ENCODE assay signal across 33 cellular contexts in the genomic region with DNA sequence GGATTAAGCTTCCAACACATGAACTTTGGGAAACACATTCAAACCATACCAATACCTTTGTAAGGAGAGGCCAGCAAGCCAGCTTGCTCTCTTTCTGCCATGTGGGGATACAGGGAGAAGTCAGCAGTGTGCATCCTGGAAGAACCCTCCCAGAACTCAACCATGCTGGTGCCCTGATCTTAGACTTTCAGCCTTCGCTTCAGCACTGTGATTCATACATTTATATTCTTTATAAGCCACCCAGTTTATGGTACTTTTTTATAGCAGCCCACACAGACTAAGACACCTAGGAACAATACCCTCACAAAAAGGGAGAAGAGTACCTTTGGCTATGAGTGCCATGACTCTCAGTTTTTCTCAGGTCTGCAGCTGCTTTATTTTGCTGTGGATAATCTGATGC. TPM values are rescaled to one million over a fixed set of nuclear protein-coding genes. Genes with fewer than 3 reads are reported as not detected.
"Had no signal": no experiment of that assay in that cellular context is flagged by ENCODE, and none has a peak within 500 bp of the region (broad histone marks: within the 10 kb centered on the region; RNA-seq: fewer than 3 reads in every experiment).

No MANE protein-coding gene starts in this region.

- DNase-seq: hypothalamus; immature natural killer cell; kidney; left ventricle myocardium inferior; mesendoderm; naive thymus-derived CD4-positive, alpha-beta T cell; nucleus accumbens; pancreas; posterior cingulate gyrus; retina; right cardiac atrium; stimulated activated CD4-positive, alpha-beta T cell treated with anti-CD3 and anti-CD28 coated beads, Interleukin-12 subunit alpha, Interleukin-12 subunit beta, amount 100 ng/mL, for 4 hours; stimulated activated CD4-positive, alpha-beta T cell treated with anti-CD3 and anti-CD28 coated beads, Interleukin-15, amount 100 ng/mL, for 24 hours; stimulated activated CD4-positive, alpha-beta T cell treated with anti-CD3 and anti-CD28 coated beads, Interleukin-2, amount 100 ng/mL, for 24 hours; stimulated activated CD4-positive, alpha-beta T cell treated with anti-CD3 and anti-CD28 coated beads, Interleukin-4, amount 100 ng/mL, for 1 hour; stimulated activated naive B cell treated with anti-CD40 and anti-IgM and Interleukin-4, amounts not matched to agents 10 μg/mL and 1 μg/mL and 100 μg/mL, for 72 hours; stimulated activated naive CD8-positive, alpha-beta T cell treated with anti-CD3 and anti-CD28 coated beads, Interleukin-15, Interleukin-2, amounts not matched to agents 100 U/mL and 50 U/mL, for 24 hours; stomach; tibial artery; upper lobe of left lung had no signal

- ATAC-seq: naive thymus-derived CD4-positive, alpha-beta T cell; natural killer cell treated with Interleukin-12 subunit alpha and Interleukin-12 subunit beta and Interleukin-15 and Interleukin-18, amount 100 ng/mL, for 72 hours; pancreas; sciatic nerve; stimulated activated naive B cell treated with anti-CD40 and anti-IgM and Interleukin-4, amounts not matched to agents 10 μg/mL and 1 μg/mL and 100 μg/mL, for 72 hours; stimulated activated naive CD8-positive, alpha-beta T cell treated with anti-CD3 and anti-CD28 coated beads, Interleukin-15, Interleukin-2, amounts not matched to agents 100 U/mL and 50 U/mL, for 24 hours had no signal

- H3K4me3 ChIP-seq: left ventricle myocardium inferior, lung, pancreas, prostate gland, skin epidermis, stomach, thoracic aorta, tibial artery, upper lobe of left lung, vagina had no signal

- H3K9me3 ChIP-seq: left ventricle myocardium inferior, pancreas, prostate gland, stomach, thoracic aorta, tibial artery, upper lobe of left lung, vagina had no signal

- H3K27ac ChIP-seq: left ventricle myocardium inferior, pancreas, prostate gland, skin epidermis, stomach, thoracic aorta, tibial artery, upper lobe of left lung, vagina had no signal

- H3K36me3 ChIP-seq: left ventricle myocardium inferior, pancreas, prostate gland, stomach, thoracic aorta, tibial artery, upper lobe of left lung, vagina had no signal

- H3K27me3 ChIP-seq: pancreas, stomach, tibial artery, upper lobe of left lung, vagina had no signal

- H3K4me1 ChIP-seq: left ventricle myocardium inferior, pancreas, prostate gland, stomach, upper lobe of left lung, vagina had no signal

- FAIRE-seq: islet of Langerhans, kidney, pancreas had no signal

RNA-seq across cellular contexts. Expression of gene C1orf87, which starts 35.9 kb away (rescaled TPM):
- total RNA-seq: left ventricle myocardium inferior; mesothelial cell of epicardium; mononuclear cell; naive thymus-derived CD4-positive, alpha-beta T cell; natural killer cell treated with Interleukin-12 subunit alpha and Interleukin-12 subunit beta and Interleukin-15 and Interleukin-18, amount 100 ng/mL, for 72 hours; osteoblast; pancreas; right cardiac atrium; sciatic nerve; stomach; urinary bladder; vagina had no signal
- polyA plus RNA-seq: immature natural killer cell; naive thymus-derived CD4-positive, alpha-beta T cell; neural cell; right cardiac atrium; stomach; urinary bladder had no signal
